ENCODE assay signal across 24 cellular contexts in genomic region chr2:44766777-44767176, GRCh38.
"Had no signal": no experiment of that assay in that cellular context is flagged by ENCODE, and none has a peak within 500 bp of the region (broad histone marks: within the 10 kb centered on the region; RNA-seq: fewer than 3 reads in every experiment).

No MANE protein-coding gene starts in this region.

- H3K9me3 Mint-ChIP-seq: immature natural killer cell; mesothelial cell of epicardium; naive B cell; natural killer cell; nephron progenitor cell; neural progenitor cell; stimulated activated memory B cell treated with anti-CD40 and anti-IgM and Interleukin-4, amounts not matched to agents 10 μg/mL and 1 μg/mL and 100 μg/mL, for 72 hours; stimulated activated naive CD8-positive, alpha-beta T cell treated with anti-CD3 and anti-CD28 coated beads, Interleukin-15, amount 100 ng/mL, for 72 hours; type B pancreatic cell had no signal

- ATAC-seq: left colon; natural killer cell; psoas muscle; right lobe of liver; stimulated activated memory B cell treated with anti-CD40 and anti-IgM and Interleukin-4, amounts not matched to agents 10 μg/mL and 1 μg/mL and 100 μg/mL, for 72 hours; stimulated activated naive CD8-positive, alpha-beta T cell treated with anti-CD3 and anti-CD28 coated beads, Interleukin-15, amount 100 ng/mL, for 72 hours had no signal

- H3K27me3 Mint-ChIP-seq: stimulated activated naive CD8-positive, alpha-beta T cell treated with anti-CD3 and anti-CD28 coated beads, Interleukin-15, amount 100 ng/mL, for 72 hours had no signal

- H3K27ac Mint-ChIP-seq: immature natural killer cell; mesothelial cell of epicardium; naive B cell; natural killer cell; nephron progenitor cell; neural progenitor cell; stimulated activated memory B cell treated with anti-CD40 and anti-IgM and Interleukin-4, amounts not matched to agents 10 μg/mL and 1 μg/mL and 100 μg/mL, for 72 hours; type B pancreatic cell had no signal

- H3K36me3 Mint-ChIP-seq: mesothelial cell of epicardium; neural progenitor cell; stimulated activated memory B cell treated with anti-CD40 and anti-IgM and Interleukin-4, amounts not matched to agents 10 μg/mL and 1 μg/mL and 100 μg/mL, for 72 hours; type B pancreatic cell had no signal

- DNase-seq: hypothalamus; immature natural killer cell; kidney; left colon; left ventricle myocardium inferior; mesendoderm; naive B cell; natural killer cell; nephron progenitor cell; occipital lobe; psoas muscle; right lobe of liver; stimulated activated CD4-positive, alpha-beta T cell treated with anti-CD3 and anti-CD28 coated beads, Interleukin-1b, Interleukin-23, amount 100 ng/mL, for 48 hours; stimulated activated CD4-positive, alpha-beta T cell treated with anti-CD3 and anti-CD28 coated beads, Interleukin-2, amount 100 ng/mL, for 48 hours; stimulated activated CD4-positive, alpha-beta T cell treated with anti-CD3 and anti-CD28 coated beads, Interleukin-4, amount 100 ng/mL, for 4 hours; stimulated activated CD8-positive, alpha-beta memory T cell treated with anti-CD3 and anti-CD28 coated beads, Interleukin-4, amount 100 ng/mL, for 48 hours; stimulated activated naive CD4-positive, alpha-beta T cell treated with Interleukin-2 at 50 U/mL for 16 hours; stimulated activated naive CD8-positive, alpha-beta T cell treated with anti-CD3 and anti-CD28 coated beads, Interleukin-15, amount 100 ng/mL, for 72 hours; substantia nigra; uterus had no signal

- H3K4me1 Mint-ChIP-seq: immature natural killer cell; natural killer cell; nephron progenitor cell; stimulated activated naive CD8-positive, alpha-beta T cell treated with anti-CD3 and anti-CD28 coated beads, Interleukin-15, amount 100 ng/mL, for 72 hours had no signal

- H3K4me3 Mint-ChIP-seq: immature natural killer cell; mesothelial cell of epicardium; naive B cell; natural killer cell; nephron progenitor cell; neural progenitor cell; stimulated activated memory B cell treated with anti-CD40 and anti-IgM and Interleukin-4, amounts not matched to agents 10 μg/mL and 1 μg/mL and 100 μg/mL, for 72 hours; stimulated activated naive CD8-positive, alpha-beta T cell treated with anti-CD3 and anti-CD28 coated beads, Interleukin-15, amount 100 ng/mL, for 72 hours; type B pancreatic cell had no signal
